Comparison of ENCODE assay signal across 8 cellular contexts in genomic region chr9:71819115-71819739, GRCh38. TPM values are rescaled to one million over a fixed set of nuclear protein-coding genes. Genes with fewer than 3 reads are reported as not detected.
DNase-seq lines count a peak whose midpoint lies in the region; ATAC-seq and TF ChIP-seq lines count a peak whose summit lies in the region.

No MANE protein-coding gene starts in this region.

- TF ChIP-seq CTCF in BJ (IDR thresholded peaks at IDR 0.05; ENCODE audit: insufficient read depth, low read depth, low read length) (peak; percentile 69), GM13977 (IDR thresholded peaks at IDR 0.05; ENCODE audit: extremely low read depth, insufficient read depth, missing control alignments) (peak; percentile 67)

- H3K36me3 Mint-ChIP-seq in T-helper 17 cell (ENCODE audit: low read depth), result peaks cover 2% of the 10 kb centered on the region

- ATAC-seq in T-helper 17 cell (no peak), HG03442 (IDR thresholded peaks at IDR 0.05; ENCODE audit: unreplicated experiment) (no peak), HG02571 (IDR thresholded peaks at IDR 0.05; ENCODE audit: unreplicated experiment) (no peak), GM18870 (IDR thresholded peaks at IDR 0.05; ENCODE audit: unreplicated experiment) (no peak)

- POLR2A ChIA-PET in BJ (lab: Charles Lee), result no interaction called here

- CTCF ChIA-PET in BJ (lab: Yijun Ruan, JAX), result interaction anchor here (0.6 to 7.9 kb wide), 26 partner anchors 8 to 1378 kb away, joined by 3 to 65 read pairs (median 3); no protein-coding TSS in a partner anchor

- no peak overlapping the region for H3K27ac Mint-ChIP-seq in T-helper 17 cell

- no peaks in the 10 kb centered on the region for H3K27me3 Mint-ChIP-seq in T-helper 17 cell

- in situ Hi-C loops in GM13977 (cut with MboI; ENCODE audit: low pct_unique_long_range_greater_than_20kb, low sequenced_read_pairs, unreplicated experiment), result loop anchor here (25.0 kb wide), 2 partner anchors 193 to 443 kb away; no protein-coding TSS in a partner anchor

- DNase-seq in BJ (ENCODE audit: low read depth) (no peak), GM13977 (ENCODE audit: low spot score) (peak; percentile 10), T-helper 17 cell (peak in 2 of 3 donors; percentile 15 to 44), dermis microvascular lymphatic vessel endothelial cell (ENCODE audit: low read depth in 2 of 2) (peak; percentile 27 to 52), myocyte (ENCODE audit: low read depth) (peak; percentile 53)

- H3K4me3 ChIP-seq in BJ (ENCODE audit: low read depth, low read length), result no peak overlapping the region

- H3K4me3 Mint-ChIP-seq in T-helper 17 cell, result no peak overlapping the region

- no peaks in the 10 kb centered on the region for H3K36me3 ChIP-seq in BJ (ENCODE audit: control insufficient read depth, insufficient read depth, low read length)

- H3K4me1 Mint-ChIP-seq in T-helper 17 cell, result peaks cover 16% of the 10 kb centered on the region

- H3K9me3 ChIP-seq in T-helper 17 cell (ENCODE audit: control insufficient read depth, low read length, poor library complexity, severe bottlenecking), result no peaks in the 10 kb centered on the region

- no peaks in the 10 kb centered on the region for H3K27me3 ChIP-seq in BJ (ENCODE audit: control insufficient read depth, insufficient read depth, low read length)

RNA-seq across cellular contexts. Expression of gene CEMIP2, which starts 50.9 kb away (rescaled TPM):
- 117 and 120 TPM in 2 replicates for polyA plus RNA-seq in BJ (2011; rRNA removed)
- polyA minus RNA-seq in BJ (2011; rRNA and poly(A)+ RNA removed), result 173 and 218 TPM in 2 replicates
- total RNA-seq in T-helper 17 cell, result 100 to 1,000 TPM; 129 to 240 TPM
- total RNA-seq in dermis microvascular lymphatic vessel endothelial cell, result 258 and 645 TPM in 2 replicates
- total RNA-seq in myocyte, result 17.1 and 30.5 TPM in 2 replicates
- polyA plus RNA-seq in myocyte (2012), result 31.7 TPM
